ENCODE assay signal across 15 cellular contexts in genomic region chr6:137492771-137493217, GRCh38. TPM values are rescaled to one million over a fixed set of nuclear protein-coding genes. Genes with fewer than 3 reads are reported as not detected.
A peak's percentile ranks its signal among the peaks of the same experiment; 100 is the strongest.
DNase-seq lines count a peak whose midpoint lies in the region; ATAC-seq, FAIRE-seq and TF ChIP-seq lines count a peak whose summit lies in the region.
"Had no signal": no experiment of that assay in that cellular context is flagged by ENCODE, and none has a peak within 500 bp of the region (broad histone marks: within the 10 kb centered on the region; RNA-seq: fewer than 3 reads in every experiment).

No MANE protein-coding gene starts in this region.

- no peak overlapping the region for H3K27ac Mint-ChIP-seq in neural progenitor cell
- H3K27ac Mint-ChIP-seq: CD14-positive monocyte had no signal

- TF ChIP-seq EP300 in H1 (IDR thresholded peaks at IDR 0.05; ENCODE audit: borderline replicate concordance in 1 of 2, low read depth in 2 of 2, low read length in 2 of 2) = no peak

- no peak for TF ChIP-seq RAD21 in H1 (IDR thresholded peaks at IDR 0.05 in 1 of 2, conservative IDR thresholded peaks at IDR 0.05 in 1 of 2; ENCODE audit: low read depth in 2 of 2, low read length in 2 of 2)

- H3K27ac ChIP-seq in HUES48 (ENCODE audit: low read depth, low read length) (no peak overlapping the region), H1 (ENCODE audit: low read depth, low read length) (no peak overlapping the region), neural progenitor cell (no peak overlapping the region)
- H3K27ac ChIP-seq: brain microvascular endothelial cell, sigmoid colon, SJCRH30 had no signal

- H3K4me2 ChIP-seq in H1 (ENCODE audit: insufficient read depth in 1 of 2, low read depth in 2 of 2, low read length in 2 of 2) (peak overlapping the region; percentile 88 to 91), neural progenitor cell (peak overlapping the region; percentile 73)

- no peak overlapping the region for H3K4ac ChIP-seq in H1 (replicated peaks; ENCODE audit: insufficient read length, low read depth, low read length)

- H3K9me3 Mint-ChIP-seq in neural progenitor cell = peaks cover 3% of the 10 kb centered on the region

- H3K18ac ChIP-seq in H1 (ENCODE audit: extremely low read depth, low read length) = no peak overlapping the region

- H3K79me2 ChIP-seq in H1 (ENCODE audit: control insufficient read depth in 1 of 2, insufficient read depth in 2 of 2, low read length in 2 of 2) (no peaks in the 10 kb centered on the region), neural progenitor cell (ENCODE audit: low read depth) (no peaks in the 10 kb centered on the region)

- no peak for TF ChIP-seq POLR2A in H1 (IDR thresholded peaks at IDR 0.05; ENCODE audit: control extremely low read depth in 1 of 2, low read depth in 2 of 2, low read length in 2 of 2)

- H3K56ac ChIP-seq in H1 (replicated peaks; ENCODE audit: insufficient read length, low read depth, low read length) = no peak overlapping the region

- H3K23ac ChIP-seq in H1 (ENCODE audit: insufficient read length) = no peak overlapping the region

- H2BK15ac ChIP-seq in H1 (ENCODE audit: low read length) = no peak overlapping the region; the same call in 1 of the 2 replicates

- peaks cover 58% of the 10 kb centered on the region for H3K4me1 ChIP-seq in HUES48 (ENCODE audit: control insufficient read depth, insufficient read depth, low read length)
- peaks cover 10 to 58% (median 29%) of the 10 kb centered on the region in 4 experiments for H3K4me1 ChIP-seq in H1 (replicated peaks in 1 of 4; ENCODE audit: control insufficient read depth in 3 of 4, insufficient read depth in 4 of 4, low read length in 3 of 4)
- H3K4me1 ChIP-seq in neural progenitor cell = peaks cover 60% of the 10 kb centered on the region
- H3K4me1 ChIP-seq: SJCRH30 had no signal

- H2AK5ac ChIP-seq in H1 (ENCODE audit: low read depth, low read length) = no peak overlapping the region

- no peaks in the 10 kb centered on the region for H3K36me3 ChIP-seq in HUES48 (ENCODE audit: control insufficient read depth, insufficient read depth, low read length)
- H3K36me3 ChIP-seq in H1 (ENCODE audit: control insufficient read depth in 2 of 4, insufficient read depth in 4 of 4, low read length in 3 of 4) = no peaks in the 10 kb centered on the region
- H3K36me3 ChIP-seq in neural progenitor cell = no peaks in the 10 kb centered on the region
- H3K36me3 ChIP-seq: brain microvascular endothelial cell, sigmoid colon, SJCRH30 had no signal

- no peak overlapping the region for H4K8ac ChIP-seq in H1 (ENCODE audit: extremely low read depth, insufficient read depth, low read length)

- H3K23me2 ChIP-seq in H1 (ENCODE audit: low read depth, low read length) = peaks cover 36% of the 10 kb centered on the region

- H4K5ac ChIP-seq in H1 (ENCODE audit: insufficient read length, low read depth, low read length) = no peak overlapping the region

- H3K9me3 ChIP-seq in HUES48 (ENCODE audit: control insufficient read depth, insufficient read depth, low read length) (no peaks in the 10 kb centered on the region), H1 (ENCODE audit: insufficient read depth in 2 of 2, low read depth in 1 of 2, low read length in 1 of 2) (no peaks in the 10 kb centered on the region), neural progenitor cell (ENCODE audit: low read depth) (no peaks in the 10 kb centered on the region)
- H3K9me3 ChIP-seq: sigmoid colon, SJCRH30 had no signal

- peaks cover 94% of the 10 kb centered on the region for H3K27me3 Mint-ChIP-seq in neural progenitor cell (ENCODE audit: insufficient read depth, low read depth)

- H3K14ac ChIP-seq in H1 (ENCODE audit: insufficient read length) = no peak overlapping the region

- no peak for ATAC-seq in HG03025 (IDR thresholded peaks at IDR 0.05; ENCODE audit: low FRiP score, unreplicated experiment)
- ATAC-seq: left cardiac atrium had no signal

- H3K4me3 ChIP-seq in HUES48 (ENCODE audit: low read depth, low read length) = peak overlapping the region; percentile 57
- peak overlapping the region; percentile 32 to 61 (median 40); a peak in 7 of 8 replicates for H3K4me3 ChIP-seq in H1 (ENCODE audit: extremely low read depth in 1 of 4, insufficient read depth in 2 of 4, low read depth in 3 of 4, low read length in 4 of 4)
- no peak overlapping the region for H3K4me3 ChIP-seq in neural progenitor cell
- H3K4me3 ChIP-seq: SJCRH30 had no signal

- CTCF ChIA-PET in H1 (lab: Charles Lee; ENCODE audit: partially characterized antibody) = interaction anchor here (8.0 kb wide), 1 partner anchor 96 kb away, joined by 62 read pairs; no protein-coding TSS in a partner anchor

- no peaks in the 10 kb centered on the region for H3K79me1 ChIP-seq in H1 (ENCODE audit: low read depth, low read length)

- peaks cover 58% of the 10 kb centered on the region for H3K4me1 Mint-ChIP-seq in neural progenitor cell

- H2BK5ac ChIP-seq in H1 (ENCODE audit: low read depth, low read length) = no peak overlapping the region

- no peak for FAIRE-seq in H1 (lab: Jason Lieb, UNC)
- FAIRE-seq: frontal cortex had no signal

- no peak overlapping the region for H2BK12ac ChIP-seq in H1 (ENCODE audit: low read depth, low read length)

- DNase-seq in DMS 273 treated with DMSO at 0.1 percent for 48 hours (lab: John Stamatoyannopoulos, UW) = peak; percentile 83
- no peak for DNase-seq in H1 (ENCODE audit: low read depth in 1 of 2, low spot score in 2 of 2)
- no peak for DNase-seq in neural progenitor cell (ENCODE audit: low spot score)
- no peak for DNase-seq in NCI-H1048 (lab: John Stamatoyannopoulos, UW)
- DNase-seq in LoVo (ENCODE audit: low spot score) = no peak
- DNase-seq: brain microvascular endothelial cell; effector memory CD4-positive, alpha-beta T cell; left cardiac atrium; NCI-H2227 treated with DMSO at 0.1 percent for 48 hours; sigmoid colon; SJCRH30 had no signal

- no peaks in the 10 kb centered on the region for H3K36me3 Mint-ChIP-seq in neural progenitor cell

- H2AFZ ChIP-seq in H1 (ENCODE audit: low read length) = no peak overlapping the region
- H2AFZ ChIP-seq in neural progenitor cell (replicated peaks) = no peak overlapping the region

- no peak overlapping the region for H3K9ac ChIP-seq in HUES48 (ENCODE audit: low read depth, low read length)
- H3K9ac ChIP-seq in H1 (replicated peaks in 1 of 4; ENCODE audit: extremely low read depth in 1 of 4, low read depth in 3 of 4, low read length in 3 of 4) = no peak overlapping the region
- no peak overlapping the region for H3K9ac ChIP-seq in neural progenitor cell

- H3K27me3 ChIP-seq in HUES48 (ENCODE audit: control insufficient read depth, insufficient read depth, low read length) = peaks cover 99% of the 10 kb centered on the region
- H3K27me3 ChIP-seq in H1 (replicated peaks in 1 of 4; ENCODE audit: control insufficient read depth in 3 of 4, extremely low read depth in 1 of 4, insufficient read depth in 3 of 4, low read length in 3 of 4) = peaks cover 54 to 100% (median 93%) of the 10 kb centered on the region in 4 experiments
- H3K27me3 ChIP-seq in neural progenitor cell = peaks cover 100% of the 10 kb centered on the region
- H3K27me3 ChIP-seq: SJCRH30 had no signal

- H3K4me3 Mint-ChIP-seq in neural progenitor cell = peak overlapping the region; percentile 84

- H4K20me1 ChIP-seq in H1 (replicated peaks in 1 of 2; ENCODE audit: control insufficient read depth in 1 of 2, insufficient read depth in 2 of 2, low read length in 2 of 2) (no peaks in the 10 kb centered on the region), neural progenitor cell (ENCODE audit: low read depth) (peaks cover 100% of the 10 kb centered on the region)

- H2BK120ac ChIP-seq in H1 (replicated peaks; ENCODE audit: low read depth, low read length) = no peak overlapping the region

- POLR2A ChIA-PET in H1 (lab: Charles Lee; ENCODE audit: partially characterized antibody) = no interaction called here

- no peak overlapping the region for H2BK20ac ChIP-seq in H1 (ENCODE audit: low read length)

- H4K91ac ChIP-seq in H1 (replicated peaks; ENCODE audit: insufficient read length, low read length) = no peak overlapping the region

- H3F3A ChIP-seq in neural progenitor cell (ENCODE audit: low read depth) = peaks cover 58% of the 10 kb centered on the region

- 1% methylated on average over 14 of the region's 14 CpGs; no CpG with 5 or more reads in 1 of the 2 experiments for WGBS in H1 (ENCODE audit: extremely low coverage in 1 of 2, insufficient coverage in 1 of 2, insufficient read length in 1 of 2, insufficient replicate concordance in 2 of 2, low coverage in 1 of 2, low lambda C conversion rate in 2 of 2, missing lambda C conversion rate in 1 of 2), 2 experiments

- no peak for TF ChIP-seq CTCF in H1 (IDR thresholded peaks at IDR 0.05; ENCODE audit: control extremely low read depth in 1 of 3, insufficient read depth in 1 of 3, low read depth in 1 of 3, low read length in 3 of 3)
- no peak for TF ChIP-seq CTCF in neural progenitor cell (IDR thresholded peaks at IDR 0.05)

TF ChIP-seq in H1, 55 proteins besides CTCF, POLR2A, EP300 and RAD21:
- TF ChIP-seq RNF2 (IDR thresholded peaks at IDR 0.05; ENCODE audit: borderline replicate concordance, low read depth, low read length, missing control alignments, poor library complexity, severe bottlenecking) (peak; percentile 79), POLR2AphosphoS5 (IDR thresholded peaks at IDR 0.05; ENCODE audit: low read depth, low read length) (no peak), SIN3A (conservative IDR thresholded peaks at IDR 0.05 in 1 of 2, IDR thresholded peaks at IDR 0.05 in 1 of 2; ENCODE audit: low read depth in 1 of 2, low read length in 2 of 2) (no peak), EGR1 (IDR thresholded peaks at IDR 0.05; ENCODE audit: borderline replicate concordance, low read depth, low read length) (no peak), HDAC2 (IDR thresholded peaks at IDR 0.05; ENCODE audit: borderline replicate concordance in 1 of 2, low read depth in 2 of 2, low read length in 2 of 2) (no peak), KDM5A (IDR thresholded peaks at IDR 0.05; ENCODE audit: low read length) (no peak), CTBP2 (IDR thresholded peaks at IDR 0.05; ENCODE audit: borderline replicate concordance, insufficient read depth, insufficient read length, low read length) (no peak), BRCA1 (IDR thresholded peaks at IDR 0.05; ENCODE audit: low read depth, low read length) (no peak)

RNA-seq across cellular contexts. Expression of gene OLIG3, which starts 1.4 kb away (rescaled TPM):
- 0.60 and 0.77 TPM in 2 replicates for total RNA-seq in H1 (2021; fragmentation: NEBNext Ultra II Directional; extraction: Animal tissue kit (Norgen Biotek cat#: 25700))
- polyA plus RNA-seq in H1 (2011; rRNA removed) = 1.3 and 1.4 TPM in 2 replicates
- 0.70 TPM for polyA plus RNA-seq in H1 (2011; cell fraction: cytosol; rRNA removed)
- 0.67 TPM for polyA plus RNA-seq in H1 (2011; cell fraction: nucleus; rRNA removed)
- 0.74 to 0.88 TPM (median 0.79 TPM) in 4 replicates for polyA plus RNA-seq in H1 (2012, experiment 1 of 2)
- 0.62 TPM for polyA plus RNA-seq in H1 (2012, experiment 2 of 2)
- 0.14 TPM for polyA plus RNA-seq in H1 (2013, experiment 1 of 2)
- 0.26 TPM for polyA plus RNA-seq in H1 (2013, experiment 2 of 2)
- polyA minus RNA-seq in H1 (2011; rRNA and poly(A)+ RNA removed) = 0.27 and 0.38 TPM in 2 replicates
- 0.51 TPM for polyA minus RNA-seq in H1 (2011; cell fraction: cytosol; rRNA and poly(A)+ RNA removed)
- polyA minus RNA-seq in H1 (2011; cell fraction: nucleus; rRNA and poly(A)+ RNA removed) = 1.2 TPM
- total RNA-seq in neural progenitor cell (ENCODE audit: low replicate concordance) = not detected in 2 replicates
- total RNA-seq: frontal cortex, left cardiac atrium, sigmoid colon, SJCRH30 had no signal
- polyA plus RNA-seq: CD14-positive monocyte, sigmoid colon had no signal
